In genomic region chr2:151290467-151290866, GRCh38 we compare ENCODE assay signal across 10 cellular contexts. TPM values are rescaled to one million over a fixed set of nuclear protein-coding genes. Genes with fewer than 3 reads are reported as not detected.
DNase-seq lines count a peak whose midpoint lies in the region; ATAC-seq, FAIRE-seq and TF ChIP-seq lines count a peak whose summit lies in the region.
"Had no signal": no experiment of that assay in that cellular context is flagged by ENCODE, and none has a peak within 500 bp of the region (broad histone marks: within the 10 kb centered on the region; RNA-seq: fewer than 3 reads in every experiment).

No MANE protein-coding gene starts in this region.

- dilution Hi-C loops in keratinocyte (cut with MboI; ENCODE audit: extremely low pct_ligation_motif_present, low sequenced_read_pairs): no loop called here

- H3K9me1 ChIP-seq in keratinocyte (ENCODE audit: control insufficient read depth, extremely low read depth, insufficient read depth, low read length): no peaks in the 10 kb centered on the region

- H3K9ac ChIP-seq in keratinocyte (ENCODE audit: control insufficient read depth, extremely low read depth, insufficient read depth, low read length): peak overlapping the region; percentile 80
- peak overlapping the region in 1 of 2 donors; percentile 75 for H3K9ac ChIP-seq in stomach smooth muscle (ENCODE audit: low read length in 2 of 2)

- DNase-seq in T-helper 1 cell: no peak
- no peak for DNase-seq in activated T-helper 2 cell treated with anti-CD3 and anti-CD28 coated beads, Interferon-gamma antibody, Interleukin-2, Interleukin-4, amounts not matched to agents 10 μg/mL and 5 μg/mL and 100 μg/mL, durations not matched to agents 14 hours and 24 hours and 36 hours (ENCODE audit: low spot score)
- no peak for DNase-seq in keratinocyte (ENCODE audit: low read depth, low spot score)
- no peak for DNase-seq in SKM-1 treated with dmso at 0.1 percent for 144 hours (lab: John Stamatoyannopoulos, UW; ENCODE audit: unreplicated experiment)
- DNase-seq in HK-2 (ENCODE audit: unreplicated experiment): no peak
- DNase-seq: 8988T, anterior cingulate cortex had no signal

- H3K4me1 Mint-ChIP-seq in T-helper 1 cell treated with Interleukin-12 subunit alpha and Interleukin-12 subunit beta and Interleukin-4 antibody, amounts not matched to agents 30 μg/mL and 1 μg/mL, for 36 hours (ENCODE audit: low read depth): peaks cover 37% of the 10 kb centered on the region
- peaks cover 34% of the 10 kb centered on the region for H3K4me1 Mint-ChIP-seq in activated T-helper 2 cell treated with anti-CD3 and anti-CD28 coated beads, Interferon-gamma antibody, Interleukin-2, Interleukin-4, amounts not matched to agents 10 μg/mL and 5 μg/mL and 100 μg/mL, durations not matched to agents 14 hours and 24 hours and 36 hours (ENCODE audit: low read depth)

- FAIRE-seq in keratinocyte (lab: Jason Lieb, UNC): no peak

- H3K9me3 ChIP-seq in keratinocyte (ENCODE audit: control insufficient read depth, low read depth, low read length): no peaks in the 10 kb centered on the region
- no peaks in the 10 kb centered on the region for H3K9me3 ChIP-seq in stomach smooth muscle (ENCODE audit: control insufficient read depth in 2 of 2, low read length in 2 of 2)

- H3K4me3 Mint-ChIP-seq in T-helper 1 cell treated with Interleukin-12 subunit alpha and Interleukin-12 subunit beta and Interleukin-4 antibody, amounts not matched to agents 30 μg/mL and 1 μg/mL, for 36 hours: peak overlapping the region; percentile 92
- H3K4me3 Mint-ChIP-seq in activated T-helper 2 cell treated with anti-CD3 and anti-CD28 coated beads, Interferon-gamma antibody, Interleukin-2, Interleukin-4, amounts not matched to agents 10 μg/mL and 5 μg/mL and 100 μg/mL, durations not matched to agents 14 hours and 24 hours and 36 hours (ENCODE audit: low read depth): peak overlapping the region; percentile 88

- no peaks in the 10 kb centered on the region for H3K27me3 Mint-ChIP-seq in T-helper 1 cell treated with Interleukin-12 subunit alpha and Interleukin-12 subunit beta and Interleukin-4 antibody, amounts not matched to agents 30 μg/mL and 1 μg/mL, for 36 hours (ENCODE audit: low read depth)
- peaks cover 4% of the 10 kb centered on the region for H3K27me3 Mint-ChIP-seq in activated T-helper 2 cell treated with anti-CD3 and anti-CD28 coated beads, Interferon-gamma antibody, Interleukin-2, Interleukin-4, amounts not matched to agents 10 μg/mL and 5 μg/mL and 100 μg/mL, durations not matched to agents 14 hours and 24 hours and 36 hours (ENCODE audit: low read depth)

- peaks cover 19% of the 10 kb centered on the region for H3K36me3 Mint-ChIP-seq in T-helper 1 cell treated with Interleukin-12 subunit alpha and Interleukin-12 subunit beta and Interleukin-4 antibody, amounts not matched to agents 30 μg/mL and 1 μg/mL, for 36 hours (ENCODE audit: low read depth)
- H3K36me3 Mint-ChIP-seq in activated T-helper 2 cell treated with anti-CD3 and anti-CD28 coated beads, Interferon-gamma antibody, Interleukin-2, Interleukin-4, amounts not matched to agents 10 μg/mL and 5 μg/mL and 100 μg/mL, durations not matched to agents 14 hours and 24 hours and 36 hours (ENCODE audit: low read depth): peaks cover 24% of the 10 kb centered on the region

- peak overlapping the region; percentile 84 for H2AFZ ChIP-seq in keratinocyte (ENCODE audit: control insufficient read depth, low read length)

- no peaks in the 10 kb centered on the region for H3K9me3 Mint-ChIP-seq in T-helper 1 cell treated with Interleukin-12 subunit alpha and Interleukin-12 subunit beta and Interleukin-4 antibody, amounts not matched to agents 30 μg/mL and 1 μg/mL, for 36 hours
- no peaks in the 10 kb centered on the region for H3K9me3 Mint-ChIP-seq in activated T-helper 2 cell treated with anti-CD3 and anti-CD28 coated beads, Interferon-gamma antibody, Interleukin-2, Interleukin-4, amounts not matched to agents 10 μg/mL and 5 μg/mL and 100 μg/mL, durations not matched to agents 14 hours and 24 hours and 36 hours

- no peaks in the 10 kb centered on the region for H3K36me3 ChIP-seq in keratinocyte (ENCODE audit: control insufficient read depth in 2 of 2, extremely low read depth in 1 of 2, insufficient read depth in 2 of 2, low read length in 2 of 2)
- no peaks in the 10 kb centered on the region for H3K36me3 ChIP-seq in stomach smooth muscle (ENCODE audit: control insufficient read depth in 2 of 2, insufficient read depth in 2 of 2, low read length in 2 of 2)

- no peak for ATAC-seq in HG02981 (IDR thresholded peaks at IDR 0.05; ENCODE audit: unreplicated experiment)

- intact Hi-C loops in activated T-helper 2 cell treated with anti-CD3 and anti-CD28 coated beads, Interferon-gamma antibody, Interleukin-2, Interleukin-4, amounts not matched to agents 10 μg/mL and 5 μg/mL and 100 μg/mL, durations not matched to agents 14 hours and 24 hours and 36 hours (cut with micrococcal nuclease): no loop called here

- H3K79me2 ChIP-seq in keratinocyte (ENCODE audit: control insufficient read depth, insufficient read depth, low read length): no peaks in the 10 kb centered on the region

- H3K27ac Mint-ChIP-seq in T-helper 1 cell treated with Interleukin-12 subunit alpha and Interleukin-12 subunit beta and Interleukin-4 antibody, amounts not matched to agents 30 μg/mL and 1 μg/mL, for 36 hours: peak overlapping the region; percentile 98
- H3K27ac Mint-ChIP-seq in activated T-helper 2 cell treated with anti-CD3 and anti-CD28 coated beads, Interferon-gamma antibody, Interleukin-2, Interleukin-4, amounts not matched to agents 10 μg/mL and 5 μg/mL and 100 μg/mL, durations not matched to agents 14 hours and 24 hours and 36 hours: peak overlapping the region; percentile 95

- peaks cover 10% of the 10 kb centered on the region for H3K4me1 ChIP-seq in keratinocyte (ENCODE audit: control insufficient read depth, extremely low read depth, insufficient read depth, low read length)
- no peaks in the 10 kb centered on the region for H3K4me1 ChIP-seq in stomach smooth muscle (ENCODE audit: control insufficient read depth, insufficient read depth, low read length)

- H4K20me1 ChIP-seq in keratinocyte (ENCODE audit: control insufficient read depth, extremely low read depth, insufficient read depth, low read length): no peaks in the 10 kb centered on the region

- no peaks in the 10 kb centered on the region for H3K27me3 ChIP-seq in keratinocyte (ENCODE audit: control insufficient read depth, extremely low read depth, insufficient read depth, low read length)
- no peaks in the 10 kb centered on the region for H3K27me3 ChIP-seq in stomach smooth muscle (ENCODE audit: control insufficient read depth in 1 of 2, insufficient read depth in 2 of 2, low read length in 2 of 2)

- peak overlapping the region; percentile 76 for H3K27ac ChIP-seq in keratinocyte (ENCODE audit: control insufficient read depth, insufficient read depth, low read length)
- H3K27ac ChIP-seq in stomach smooth muscle (ENCODE audit: low read length): peak overlapping the region; percentile 91

- H3K4me2 ChIP-seq in keratinocyte (ENCODE audit: control insufficient read depth, extremely low read depth, insufficient read depth, low read depth, low read length): peak overlapping the region; percentile 83

- peak overlapping the region in 2 of 3 experiments; percentile 64 to 66 for H3K4me3 ChIP-seq in keratinocyte (ENCODE audit: control insufficient read depth in 2 of 3, extremely low read depth in 1 of 3, insufficient read depth in 2 of 3, low read depth in 1 of 3, low read length in 3 of 3)
- H3K4me3 ChIP-seq in stomach smooth muscle (ENCODE audit: low read length in 2 of 2): peak overlapping the region; percentile 76 to 81

- TF ChIP-seq CTCF in keratinocyte (optimal IDR thresholded peaks at IDR 0.05 in 1 of 3, IDR thresholded peaks at IDR 0.05 in 1 of 3, conservative IDR thresholded peaks at IDR 0.05 in 1 of 3; ENCODE audit: extremely low read depth in 1 of 3, insufficient read depth in 2 of 3, low read length in 3 of 3): no peak

RNA-seq across cellular contexts. Expression of gene NMI, which starts 1.0 kb away (rescaled TPM):
- 43.8 and 44.0 TPM in 2 replicates for total RNA-seq in activated T-helper 2 cell treated with anti-CD3 and anti-CD28 coated beads, Interferon-gamma antibody, Interleukin-2, Interleukin-4, amounts not matched to agents 10 μg/mL and 5 μg/mL and 100 μg/mL, durations not matched to agents 14 hours and 24 hours and 36 hours
- polyA plus RNA-seq in keratinocyte: 3.5 to 8.3 TPM (median 7.1 TPM) in 3 replicates
- 2.3 TPM for polyA plus RNA-seq in keratinocyte (2011; ENCODE audit: low read depth)
- 4.9 and 6.6 TPM in 2 replicates for polyA plus RNA-seq in keratinocyte (2011; cell fraction: cytosol; rRNA removed)
- 3.6 and 4.2 TPM in 2 replicates for polyA plus RNA-seq in keratinocyte (2011; cell fraction: nucleus; rRNA removed)
- polyA plus RNA-seq in keratinocyte (2012; ENCODE audit: low replicate concordance): 2.6 and 9.1 TPM in 2 replicates
- 0.82 to 2.3 TPM in 2 of 3 replicates, not detected in the other for polyA minus RNA-seq in keratinocyte
- 3.5 TPM for polyA minus RNA-seq in keratinocyte (2011; cell fraction: cytosol; rRNA and poly(A)+ RNA removed)
- polyA minus RNA-seq in keratinocyte (2011; cell fraction: nucleus; rRNA and poly(A)+ RNA removed): 1.2 and 1.9 TPM in 2 replicates

RNA-seq across cellular contexts. Expression of gene RBM43, which starts 28.8 kb away (rescaled TPM):
- 2.6 and 2.8 TPM in 2 replicates for total RNA-seq in activated T-helper 2 cell treated with anti-CD3 and anti-CD28 coated beads, Interferon-gamma antibody, Interleukin-2, Interleukin-4, amounts not matched to agents 10 μg/mL and 5 μg/mL and 100 μg/mL, durations not matched to agents 14 hours and 24 hours and 36 hours
- 1.9 to 2.7 TPM (median 2.1 TPM) in 3 replicates for polyA plus RNA-seq in keratinocyte
- polyA plus RNA-seq in keratinocyte (2011; ENCODE audit: low read depth): 0.22 TPM
- polyA plus RNA-seq in keratinocyte (2011; cell fraction: cytosol; rRNA removed): 1.4 and 2.8 TPM in 2 replicates
- 2.3 and 2.9 TPM in 2 replicates for polyA plus RNA-seq in keratinocyte (2011; cell fraction: nucleus; rRNA removed)
- polyA plus RNA-seq in keratinocyte (2012; ENCODE audit: low replicate concordance): 0.52 and 2.1 TPM in 2 replicates
- 0.30 to 1.4 TPM (median 1.2 TPM) in 3 replicates for polyA minus RNA-seq in keratinocyte
- polyA minus RNA-seq in keratinocyte (2011; cell fraction: cytosol; rRNA and poly(A)+ RNA removed): 2.3 TPM
- 0.84 and 1.9 TPM in 2 replicates for polyA minus RNA-seq in keratinocyte (2011; cell fraction: nucleus; rRNA and poly(A)+ RNA removed)
